Comparison of ENCODE assay signal across 18 cellular contexts in genomic region chr5:143494595-143494994, GRCh38.
A peak's percentile ranks its signal among the peaks of the same experiment; 100 is the strongest.
DNase-seq lines count a peak whose midpoint lies in the region; ATAC-seq, FAIRE-seq and TF ChIP-seq lines count a peak whose summit lies in the region.
"Had no signal": no experiment of that assay in that cellular context is flagged by ENCODE, and none has a peak within 500 bp of the region (broad histone marks: within the 10 kb centered on the region; RNA-seq: fewer than 3 reads in every experiment).

No MANE protein-coding gene starts in this region.

- DNase-seq in A673 (ENCODE audit: low spot score) (no peak), HFFc6 (no peak), cerebellar cortex (ENCODE audit: low spot score) (peak; percentile 3), keratinocyte (ENCODE audit: low read depth, low spot score) (no peak), pons (ENCODE audit: low spot score) (no peak), ACHN (no peak), GM23338 (ENCODE audit: low spot score) (no peak)
- DNase-seq: BE2C; CD4-positive, alpha-beta memory T cell; DMS79; NCI-H1092; NCI-H146; NCI-H2081 treated with DMSO at 0.1 percent for 48 hours; NCI-H510A treated with DMSO at 0.1 percent for 48 hours; NCI-H82 had no signal

- H3K4me2 ChIP-seq in keratinocyte (ENCODE audit: control insufficient read depth, extremely low read depth, insufficient read depth, low read depth, low read length) (peak overlapping the region; percentile 17), GM23338 (no peak overlapping the region)

- ATAC-seq in HG02623 (IDR thresholded peaks at IDR 0.05; ENCODE audit: unreplicated experiment) (no peak), GM23338 (no peak)

- H3K36me3 Mint-ChIP-seq in HFFc6 (ENCODE audit: low read depth): no peaks in the 10 kb centered on the region
- H3K36me3 Mint-ChIP-seq in GM23338 (ENCODE audit: low read depth): no peaks in the 10 kb centered on the region
- H3K36me3 Mint-ChIP-seq: CD4-positive, alpha-beta memory T cell had no signal

- H4K20me1 ChIP-seq in keratinocyte (ENCODE audit: control insufficient read depth, extremely low read depth, insufficient read depth, low read length): no peaks in the 10 kb centered on the region
- no peaks in the 10 kb centered on the region for H4K20me1 ChIP-seq in GM23338 (replicated peaks; ENCODE audit: insufficient read depth)

- H3K4me1 Mint-ChIP-seq in HFFc6 (ENCODE audit: low read depth) (peaks cover 37% of the 10 kb centered on the region), GM23338 (no peaks in the 10 kb centered on the region)
- H3K4me1 Mint-ChIP-seq: CD4-positive, alpha-beta memory T cell had no signal

- H3K4me3 ChIP-seq in A673 (ENCODE audit: low read depth, low read length, poor library complexity, severe bottlenecking): no peak overlapping the region
- no peak overlapping the region for H3K4me3 ChIP-seq in keratinocyte (ENCODE audit: control insufficient read depth in 2 of 3, extremely low read depth in 1 of 3, insufficient read depth in 2 of 3, low read depth in 1 of 3, low read length in 3 of 3)
- no peak overlapping the region for H3K4me3 ChIP-seq in GM23338
- H3K4me3 ChIP-seq: MG63 had no signal

- no peak for FAIRE-seq in keratinocyte (lab: Jason Lieb, UNC)
- FAIRE-seq: D721Med had no signal

- H3K79me2 ChIP-seq in keratinocyte (ENCODE audit: control insufficient read depth, insufficient read depth, low read length) (no peaks in the 10 kb centered on the region), GM23338 (replicated peaks; ENCODE audit: insufficient read depth) (no peaks in the 10 kb centered on the region)

- H3K27me3 ChIP-seq in A673 (replicated peaks; ENCODE audit: insufficient read depth, low read depth, low read length, poor library complexity): no peaks in the 10 kb centered on the region
- no peaks in the 10 kb centered on the region for H3K27me3 ChIP-seq in keratinocyte (ENCODE audit: control insufficient read depth, extremely low read depth, insufficient read depth, low read length)
- no peaks in the 10 kb centered on the region for H3K27me3 ChIP-seq in GM23338 (ENCODE audit: insufficient read depth)
- H3K27me3 ChIP-seq: BE2C, MG63 had no signal

- H2AFZ ChIP-seq in keratinocyte (ENCODE audit: control insufficient read depth, low read length) (no peak overlapping the region), GM23338 (no peak overlapping the region; the same call in 1 of the 2 replicates)

- no TSS peak for BruUV-seq in A673 (replicated peaks; lab: Mats Ljungman, UMichigan)

- no peak overlapping the region; the same call in 1 of the 2 replicates for H3K4me3 Mint-ChIP-seq in HFFc6
- H3K4me3 Mint-ChIP-seq in GM23338: no peak overlapping the region
- H3K4me3 Mint-ChIP-seq: CD4-positive, alpha-beta memory T cell had no signal

- H3K4me1 ChIP-seq in A673 (ENCODE audit: insufficient read depth, low read length, poor library complexity, severe bottlenecking) (peaks cover 31% of the 10 kb centered on the region), keratinocyte (ENCODE audit: control insufficient read depth, extremely low read depth, insufficient read depth, low read length) (peaks cover 33% of the 10 kb centered on the region), GM23338 (ENCODE audit: insufficient read depth) (no peaks in the 10 kb centered on the region)
- H3K4me1 ChIP-seq: BE2C had no signal

- H3K9me3 ChIP-seq in A673 (ENCODE audit: low read depth, low read length, poor library complexity, severe bottlenecking) (no peaks in the 10 kb centered on the region), keratinocyte (ENCODE audit: control insufficient read depth, low read depth, low read length) (no peaks in the 10 kb centered on the region)
- H3K9me3 ChIP-seq: BE2C, MG63 had no signal

- H3K27me3 Mint-ChIP-seq in HFFc6 (ENCODE audit: insufficient read depth): no peaks in the 10 kb centered on the region; the same call in 1 of the 2 replicates
- peaks cover 2% of the 10 kb centered on the region for H3K27me3 Mint-ChIP-seq in GM23338 (ENCODE audit: insufficient read depth, low read depth, poor library complexity)
- H3K27me3 Mint-ChIP-seq: CD4-positive, alpha-beta memory T cell had no signal

- no peaks in the 10 kb centered on the region for H3K9me1 ChIP-seq in keratinocyte (ENCODE audit: control insufficient read depth, extremely low read depth, insufficient read depth, low read length)

- H3K9ac ChIP-seq in keratinocyte (ENCODE audit: control insufficient read depth, extremely low read depth, insufficient read depth, low read length): no peak overlapping the region

- intact Hi-C loops in A673 (cut with micrococcal nuclease; ENCODE audit: unreplicated experiment): no loop called here

- H3K36me3 ChIP-seq in A673 (ENCODE audit: insufficient read depth, low read length, poor library complexity, severe bottlenecking): no peaks in the 10 kb centered on the region
- H3K36me3 ChIP-seq in keratinocyte (ENCODE audit: control insufficient read depth in 2 of 2, extremely low read depth in 1 of 2, insufficient read depth in 2 of 2, low read length in 2 of 2): no peaks in the 10 kb centered on the region
- H3K36me3 ChIP-seq in GM23338 (ENCODE audit: insufficient read depth): no peaks in the 10 kb centered on the region
- H3K36me3 ChIP-seq: BE2C, MG63 had no signal

- POLR2A ChIA-PET in A673 (lab: Charles Lee; ENCODE audit: low non-redundant PET): no interaction called here

- CTCF ChIA-PET in A673 (lab: Charles Lee): interaction anchor here (0.6 kb wide), 1 partner anchor 181 kb away, joined by 3 read pairs; no protein-coding TSS in a partner anchor

- TF ChIP-seq CTCF in A673 (conservative IDR thresholded peaks at IDR 0.05; ENCODE audit: low read depth, low read length) (no peak), HFFc6 (IDR thresholded peaks at IDR 0.05) (no peak), keratinocyte (optimal IDR thresholded peaks at IDR 0.05 in 1 of 3, IDR thresholded peaks at IDR 0.05 in 1 of 3, conservative IDR thresholded peaks at IDR 0.05 in 1 of 3; ENCODE audit: extremely low read depth in 1 of 3, insufficient read depth in 2 of 3, low read length in 3 of 3) (no peak), GM23338 (conservative IDR thresholded peaks at IDR 0.05; ENCODE audit: low read depth in 2 of 2) (no peak)

- H3K27ac Mint-ChIP-seq in HFFc6 (peak overlapping the region; percentile 89), GM23338 (no peak overlapping the region)
- H3K27ac Mint-ChIP-seq: CD4-positive, alpha-beta memory T cell had no signal

- H3K9me3 Mint-ChIP-seq in HFFc6 (no peaks in the 10 kb centered on the region), GM23338 (no peaks in the 10 kb centered on the region)
- H3K9me3 Mint-ChIP-seq: CD4-positive, alpha-beta memory T cell had no signal

- dilution Hi-C loops in keratinocyte (cut with MboI; ENCODE audit: extremely low pct_ligation_motif_present, low sequenced_read_pairs): no loop called here

- in situ Hi-C loops in ACHN (cut with HindIII; ENCODE audit: low pct_ligation_motif_present, low pct_unique_long_range_greater_than_20kb, low sequenced_read_pairs): no loop called here

- H3K27ac ChIP-seq in A673 (ENCODE audit: low read depth, low read length, poor library complexity, severe bottlenecking) (peak overlapping the region; percentile 55), keratinocyte (ENCODE audit: control insufficient read depth, insufficient read depth, low read length) (no peak overlapping the region), GM23338 (ENCODE audit: low read depth) (no peak overlapping the region)

- H3K9me2 ChIP-seq in GM23338 (ENCODE audit: insufficient read depth): peaks cover 8% of the 10 kb centered on the region

- H3F3A ChIP-seq in GM23338 (replicated peaks; ENCODE audit: low read depth): no peaks in the 10 kb centered on the region

TF ChIP-seq in GM23338, 12 proteins besides CTCF, POLR2A, EP300 and RAD21 (continues in another document):
- TF ChIP-seq ZNF114 (CRISPR knock-in tag; IDR thresholded peaks at IDR 0.05) (no peak), JUNB (IDR thresholded peaks at IDR 0.05; ENCODE audit: unreplicated experiment) (no peak), EZH2phosphoT487 (IDR thresholded peaks at IDR 0.05; ENCODE audit: unreplicated experiment) (no peak), POLR2AphosphoS5 (IDR thresholded peaks at IDR 0.05; ENCODE audit: low read depth) (no peak)
